In the genomic region with DNA sequence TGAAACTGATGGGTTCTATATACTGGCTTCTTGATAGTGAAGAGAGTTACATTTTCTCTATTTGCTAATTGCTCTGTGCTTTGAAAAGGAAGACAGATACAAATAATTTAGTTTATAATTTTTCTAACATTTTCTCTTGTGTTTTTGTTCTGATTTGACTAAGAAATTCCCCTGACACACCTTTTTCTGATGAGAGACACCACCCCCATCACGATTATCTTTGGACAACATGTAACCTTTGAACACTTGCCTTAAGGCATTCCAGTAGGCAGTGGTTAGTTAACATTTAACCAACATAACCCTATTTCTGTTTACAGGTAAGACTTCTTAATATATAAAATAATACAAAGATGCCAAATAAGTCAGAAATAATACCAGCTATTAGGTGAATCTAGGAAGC, we compare ENCODE assay signal across 29 cellular contexts.
"Had no signal": no experiment of that assay in that cellular context is flagged by ENCODE, and none has a peak within 500 bp of the region (broad histone marks: within the 10 kb centered on the region; RNA-seq: fewer than 3 reads in every experiment).

No MANE protein-coding gene starts in this region.

- H3K9me3 Mint-ChIP-seq: dendritic cell treated with granulocyte-macrophage colony-stimulating factor and Interleukin-4, amounts not matched to agents 40 ng/mL and 50 ng/mL, for 4 days; endodermal cell; naive B cell; T-helper 1 cell treated with Interleukin-12 subunit alpha and Interleukin-12 subunit beta and Interleukin-4 antibody, amounts not matched to agents 30 μg/mL and 1 μg/mL, for 36 hours had no signal

- H3K36me3 ChIP-seq: brain microvascular endothelial cell, esophagus muscularis mucosa, heart right ventricle, left ventricle myocardium inferior, ovary, sigmoid colon, suprapubic skin, tibial artery had no signal

- H3K27ac Mint-ChIP-seq: dendritic cell treated with granulocyte-macrophage colony-stimulating factor and Interleukin-4, amounts not matched to agents 40 ng/mL and 50 ng/mL, for 4 days; endodermal cell; T-helper 1 cell treated with Interleukin-12 subunit alpha and Interleukin-12 subunit beta and Interleukin-4 antibody, amounts not matched to agents 30 μg/mL and 1 μg/mL, for 36 hours had no signal

- H3K36me3 Mint-ChIP-seq: naive B cell had no signal

- H3K9me3 ChIP-seq: esophagus muscularis mucosa, heart right ventricle, left ventricle myocardium inferior, mucosa of descending colon, ovary, sigmoid colon, suprapubic skin, tibial artery had no signal

- DNase-seq: activated CD4-positive, alpha-beta T cell treated with anti-CD3 and anti-CD28 coated beads for 48 hours; activated CD4-positive, alpha-beta T cell treated with anti-CD3 and anti-CD28 coated beads, Interleukin-2, amount 50 U/mL, for 48 hours; activated CD8-positive, alpha-beta memory T cell treated with anti-CD3 and anti-CD28 coated beads for 24 hours; activated gamma-delta T cell; activated naive CD4-positive, alpha-beta T cell treated with anti-CD3 and anti-CD28 coated beads, Interleukin-2, amount 50 U/mL, for 16 hours; amniotic stem cell; brain microvascular endothelial cell; caudate nucleus; endodermal cell; foreskin keratinocyte; heart right ventricle; left ventricle myocardium inferior; naive B cell; ovary; retina; sigmoid colon; stimulated activated naive CD4-positive, alpha-beta T cell; T-helper 9 cell; tibial artery; WERI-Rb-1 had no signal

- H3K27ac ChIP-seq: brain microvascular endothelial cell, esophagus muscularis mucosa, foreskin keratinocyte, heart right ventricle, left ventricle myocardium inferior, ovary, sigmoid colon, suprapubic skin, tibial artery, WERI-Rb-1 had no signal

- FAIRE-seq: astrocyte had no signal

- H3K27me3 ChIP-seq: brain microvascular endothelial cell, esophagus muscularis mucosa, foreskin keratinocyte, heart right ventricle, ovary, sigmoid colon, suprapubic skin, tibial artery had no signal

- H3K4me3 Mint-ChIP-seq: dendritic cell treated with granulocyte-macrophage colony-stimulating factor and Interleukin-4, amounts not matched to agents 40 ng/mL and 50 ng/mL, for 4 days; endodermal cell; T-helper 1 cell treated with Interleukin-12 subunit alpha and Interleukin-12 subunit beta and Interleukin-4 antibody, amounts not matched to agents 30 μg/mL and 1 μg/mL, for 36 hours had no signal

- H3K27me3 Mint-ChIP-seq: naive B cell, progenitor cell of endocrine pancreas had no signal

- ATAC-seq: activated CD4-positive, CD25-positive, alpha-beta regulatory T cell treated with anti-CD3 and anti-CD28 coated beads, Interleukin-2, amount 50 U/mL, for 24 hours; foreskin keratinocyte; heart right ventricle; mucosa of descending colon had no signal

- H3K4me3 ChIP-seq: esophagus muscularis mucosa, heart right ventricle, left ventricle myocardium inferior, mucosa of descending colon, ovary, sigmoid colon, smooth muscle cell, suprapubic skin, tibial artery had no signal
